In genomic region chr17:18139498-18139897, GRCh38 we compare ENCODE assay signal across 19 cellular contexts.
"Had no signal": no experiment of that assay in that cellular context is flagged by ENCODE, and none has a peak within 500 bp of the region (broad histone marks: within the 10 kb centered on the region; RNA-seq: fewer than 3 reads in every experiment).

No MANE protein-coding gene starts in this region.

- H3K9me3 Mint-ChIP-seq: naive thymus-derived CD4-positive, alpha-beta T cell; nephron progenitor cell; stimulated activated naive B cell treated with anti-CD40 and anti-IgM and Interleukin-4, amounts not matched to agents 10 μg/mL and 1 μg/mL and 100 μg/mL, for 72 hours; stimulated activated naive CD8-positive, alpha-beta T cell treated with anti-CD3 and anti-CD28 coated beads, Interleukin-15, amount 100 ng/mL, for 72 hours had no signal

- H3K4me1 Mint-ChIP-seq: stimulated activated naive B cell treated with anti-CD40 and anti-IgM and Interleukin-4, amounts not matched to agents 10 μg/mL and 1 μg/mL and 100 μg/mL, for 72 hours; stimulated activated naive CD8-positive, alpha-beta T cell treated with anti-CD3 and anti-CD28 coated beads, Interleukin-15, amount 100 ng/mL, for 72 hours had no signal

- H3K27ac Mint-ChIP-seq: naive thymus-derived CD4-positive, alpha-beta T cell; nephron progenitor cell; stimulated activated naive B cell treated with anti-CD40 and anti-IgM and Interleukin-4, amounts not matched to agents 10 μg/mL and 1 μg/mL and 100 μg/mL, for 72 hours had no signal

- H3K4me1 ChIP-seq: colonic mucosa, foreskin keratinocyte had no signal

- H3K36me3 ChIP-seq: colonic mucosa, neutrophil, right atrium auricular region, spleen, tibial nerve had no signal

- H3K27me3 Mint-ChIP-seq: naive thymus-derived CD4-positive, alpha-beta T cell; stimulated activated naive CD8-positive, alpha-beta T cell treated with anti-CD3 and anti-CD28 coated beads, Interleukin-15, amount 100 ng/mL, for 72 hours had no signal

- H3K4me3 ChIP-seq: colonic mucosa, hepatocyte, right atrium auricular region, spleen, testis, tibial nerve had no signal

- H3K4me3 Mint-ChIP-seq: naive thymus-derived CD4-positive, alpha-beta T cell; nephron progenitor cell; stimulated activated naive B cell treated with anti-CD40 and anti-IgM and Interleukin-4, amounts not matched to agents 10 μg/mL and 1 μg/mL and 100 μg/mL, for 72 hours; stimulated activated naive CD8-positive, alpha-beta T cell treated with anti-CD3 and anti-CD28 coated beads, Interleukin-15, amount 100 ng/mL, for 72 hours had no signal

- H3K36me3 Mint-ChIP-seq: naive thymus-derived CD4-positive, alpha-beta T cell; stimulated activated naive B cell treated with anti-CD40 and anti-IgM and Interleukin-4, amounts not matched to agents 10 μg/mL and 1 μg/mL and 100 μg/mL, for 72 hours had no signal

- H3K27ac ChIP-seq: colonic mucosa, foreskin keratinocyte, hepatocyte, neutrophil, right atrium auricular region, spleen, testis, tibial nerve had no signal

- ATAC-seq: foreskin keratinocyte; naive thymus-derived CD4-positive, alpha-beta T cell; stimulated activated naive CD8-positive, alpha-beta T cell treated with anti-CD3 and anti-CD28 coated beads, Interleukin-15, amount 100 ng/mL, for 72 hours had no signal

- H3K27me3 ChIP-seq: colonic mucosa, hepatocyte, neutrophil, right atrium auricular region, testis, tibial nerve had no signal

- H3K9me3 ChIP-seq: colonic mucosa, neutrophil, right atrium auricular region, spleen, testis, tibial nerve had no signal

- DNase-seq: colonic mucosa; foreskin keratinocyte; head of caudate nucleus; kidney; left cardiac atrium; left ventricle myocardium superior; naive thymus-derived CD4-positive, alpha-beta T cell; nephron progenitor cell; spleen; stimulated activated CD4-positive, alpha-beta T cell treated with anti-CD3 and anti-CD28 coated beads, Interleukin-15, amount 100 ng/mL, for 24 hours; stimulated activated CD4-positive, alpha-beta T cell treated with anti-CD3 and anti-CD28 coated beads, Interleukin-1b, Interleukin-23, amount 100 ng/mL, for 48 hours; stimulated activated CD4-positive, alpha-beta T cell treated with anti-CD3 and anti-CD28 coated beads, Interleukin-4, amount 100 ng/mL, for 4 hours; stimulated activated naive B cell treated with anti-CD40 and anti-IgM and Interleukin-4, amounts not matched to agents 10 μg/mL and 1 μg/mL and 100 μg/mL, for 72 hours; stimulated activated naive CD8-positive, alpha-beta T cell treated with anti-CD3 and anti-CD28 coated beads, Interleukin-15, amount 100 ng/mL, for 72 hours had no signal
